Comparison of ENCODE assay signal across 12 cellular contexts in genomic region chr6:6820688-6821238, GRCh38.
DNase-seq lines count a peak whose midpoint lies in the region; ATAC-seq and TF ChIP-seq lines count a peak whose summit lies in the region.
"Had no signal": no experiment of that assay in that cellular context is flagged by ENCODE, and none has a peak within 500 bp of the region (broad histone marks: within the 10 kb centered on the region; RNA-seq: fewer than 3 reads in every experiment).

No MANE protein-coding gene starts in this region.

- ATAC-seq in activated CD4-positive, CD25-positive, alpha-beta regulatory T cell treated with anti-CD3 and anti-CD28 coated beads, Interleukin-2, amount 50 U/mL, for 24 hours = no peak
- no peak for ATAC-seq in activated T-cell treated with anti-CD3 and anti-CD28 coated beads, Interleukin-2, amount 50 U/mL, for 72 hours (replicated peaks in 1 of 2)
- ATAC-seq: activated T-helper 17 cell treated with anti-CD3 and anti-CD28 coated beads, Interleukin-2, amount 50 U/mL, for 72 hours; heart right ventricle; natural killer cell; stimulated activated naive CD8-positive, alpha-beta T cell treated with anti-CD3 and anti-CD28 coated beads, Interleukin-15, amount 100 ng/mL, for 72 hours had no signal

- peak; percentile 61 for DNase-seq in H7
- peak; percentile 86 for DNase-seq in NCI-H345 (lab: John Stamatoyannopoulos, UW)
- DNase-seq in epithelial cell of esophagus (ENCODE audit: low read depth) = peak; percentile 97
- no peak for DNase-seq in NCI-H1694 treated with DMSO at 0.1 percent for 48 hours (lab: John Stamatoyannopoulos, UW)
- no peak for DNase-seq in activated T-cell treated with anti-CD3 and anti-CD28 coated beads, Interleukin-2, amount 50 U/mL, for 72 hours
- no peak for DNase-seq in GM10266 (ENCODE audit: extremely low spot score)
- DNase-seq: heart right ventricle; natural killer cell; stimulated activated naive CD8-positive, alpha-beta T cell treated with anti-CD3 and anti-CD28 coated beads, Interleukin-15, amount 100 ng/mL, for 72 hours had no signal

- H3K9me3 ChIP-seq in parathyroid adenoma (ENCODE audit: control insufficient read depth, low read length) = no peaks in the 10 kb centered on the region
- H3K9me3 ChIP-seq: heart right ventricle had no signal

- H3K79me2 ChIP-seq in parathyroid adenoma = no peaks in the 10 kb centered on the region

- peaks cover 9% of the 10 kb centered on the region for H3K27me3 Mint-ChIP-seq in activated T-cell treated with anti-CD3 and anti-CD28 coated beads, Interleukin-2, amount 50 U/mL, for 72 hours (ENCODE audit: low read depth)

- peak overlapping the region; percentile 30 for H2AFZ ChIP-seq in parathyroid adenoma

- no peak overlapping the region for H3K27ac ChIP-seq in parathyroid adenoma
- H3K27ac ChIP-seq: heart right ventricle had no signal

- H3K27me3 ChIP-seq in H7 (ENCODE audit: control insufficient read depth, insufficient read depth, low read length) = no peaks in the 10 kb centered on the region
- H3K27me3 ChIP-seq in parathyroid adenoma (ENCODE audit: control insufficient read depth, insufficient read depth, low read length) = no peaks in the 10 kb centered on the region
- H3K27me3 ChIP-seq: heart right ventricle had no signal

- no peaks in the 10 kb centered on the region for H3K4me1 Mint-ChIP-seq in activated T-cell treated with anti-CD3 and anti-CD28 coated beads, Interleukin-2, amount 50 U/mL, for 72 hours (ENCODE audit: low read depth)
- H3K4me1 Mint-ChIP-seq: activated T-helper 17 cell treated with anti-CD3 and anti-CD28 coated beads, Interleukin-2, amount 50 U/mL, for 72 hours had no signal

- H3K36me3 ChIP-seq in H7 (replicated peaks; ENCODE audit: control insufficient read depth, insufficient read depth, low read length) (no peaks in the 10 kb centered on the region), parathyroid adenoma (ENCODE audit: control insufficient read depth, insufficient read depth, low read length) (no peaks in the 10 kb centered on the region)
- H3K36me3 ChIP-seq: heart right ventricle had no signal

- no peaks in the 10 kb centered on the region for H3K36me3 Mint-ChIP-seq in activated T-cell treated with anti-CD3 and anti-CD28 coated beads, Interleukin-2, amount 50 U/mL, for 72 hours (ENCODE audit: insufficient read depth in 2 of 2)
- H3K36me3 Mint-ChIP-seq: natural killer cell had no signal

- H3K4me2 ChIP-seq in parathyroid adenoma (ENCODE audit: low read length) = peak overlapping the region; percentile 20

- peaks cover 9% of the 10 kb centered on the region for H3K4me1 ChIP-seq in parathyroid adenoma

- no peaks in the 10 kb centered on the region for H3K9me3 Mint-ChIP-seq in activated T-cell treated with anti-CD3 and anti-CD28 coated beads, Interleukin-2, amount 50 U/mL, for 72 hours
- H3K9me3 Mint-ChIP-seq: natural killer cell; stimulated activated naive CD8-positive, alpha-beta T cell treated with anti-CD3 and anti-CD28 coated beads, Interleukin-15, amount 100 ng/mL, for 72 hours had no signal

- no peak overlapping the region for H3K4me3 ChIP-seq in H7 (ENCODE audit: insufficient read depth, low read depth, low read length)
- no peak overlapping the region for H3K4me3 ChIP-seq in epithelial cell of esophagus (ENCODE audit: low read length)
- no peak overlapping the region for H3K4me3 ChIP-seq in parathyroid adenoma (ENCODE audit: low read depth, low read length)
- H3K4me3 ChIP-seq: heart right ventricle had no signal

- H3K4me3 Mint-ChIP-seq in activated T-cell treated with anti-CD3 and anti-CD28 coated beads, Interleukin-2, amount 50 U/mL, for 72 hours = no peak overlapping the region
- H3K4me3 Mint-ChIP-seq: activated T-helper 17 cell treated with anti-CD3 and anti-CD28 coated beads, Interleukin-2, amount 50 U/mL, for 72 hours; natural killer cell; stimulated activated naive CD8-positive, alpha-beta T cell treated with anti-CD3 and anti-CD28 coated beads, Interleukin-15, amount 100 ng/mL, for 72 hours had no signal

- no peak overlapping the region for H3K27ac Mint-ChIP-seq in activated T-cell treated with anti-CD3 and anti-CD28 coated beads, Interleukin-2, amount 50 U/mL, for 72 hours
- H3K27ac Mint-ChIP-seq: activated T-helper 17 cell treated with anti-CD3 and anti-CD28 coated beads, Interleukin-2, amount 50 U/mL, for 72 hours; natural killer cell; stimulated activated naive CD8-positive, alpha-beta T cell treated with anti-CD3 and anti-CD28 coated beads, Interleukin-15, amount 100 ng/mL, for 72 hours had no signal

- H3K9ac ChIP-seq in parathyroid adenoma = no peak overlapping the region

- no peak for TF ChIP-seq CTCF in epithelial cell of esophagus (IDR thresholded peaks at IDR 0.05; ENCODE audit: insufficient read depth, low read depth, low read length, missing control alignments)
- TF ChIP-seq CTCF in parathyroid adenoma (IDR thresholded peaks at IDR 0.05) = no peak
- TF ChIP-seq CTCF in GM10266 (IDR thresholded peaks at IDR 0.05; ENCODE audit: control insufficient read depth, insufficient read depth, low read depth, missing control alignments) = no peak

Comparison
In these comparisons a context has a peak if more than half of its experiments do, and no peak if none do; other contexts are left out.
1. DNase-seq: peak in H7 (single experiment), NCI-H345 (single experiment) and epithelial cell of esophagus (single experiment); none in NCI-H1694 treated with DMSO at 0.1 percent for 48 hours (single experiment), activated T-cell treated with anti-CD3 and anti-CD28 coated beads, Interleukin-2, amount 50 U/mL, for 72 hours (0 of 2) and GM10266 (single experiment).